In the genomic region with DNA sequence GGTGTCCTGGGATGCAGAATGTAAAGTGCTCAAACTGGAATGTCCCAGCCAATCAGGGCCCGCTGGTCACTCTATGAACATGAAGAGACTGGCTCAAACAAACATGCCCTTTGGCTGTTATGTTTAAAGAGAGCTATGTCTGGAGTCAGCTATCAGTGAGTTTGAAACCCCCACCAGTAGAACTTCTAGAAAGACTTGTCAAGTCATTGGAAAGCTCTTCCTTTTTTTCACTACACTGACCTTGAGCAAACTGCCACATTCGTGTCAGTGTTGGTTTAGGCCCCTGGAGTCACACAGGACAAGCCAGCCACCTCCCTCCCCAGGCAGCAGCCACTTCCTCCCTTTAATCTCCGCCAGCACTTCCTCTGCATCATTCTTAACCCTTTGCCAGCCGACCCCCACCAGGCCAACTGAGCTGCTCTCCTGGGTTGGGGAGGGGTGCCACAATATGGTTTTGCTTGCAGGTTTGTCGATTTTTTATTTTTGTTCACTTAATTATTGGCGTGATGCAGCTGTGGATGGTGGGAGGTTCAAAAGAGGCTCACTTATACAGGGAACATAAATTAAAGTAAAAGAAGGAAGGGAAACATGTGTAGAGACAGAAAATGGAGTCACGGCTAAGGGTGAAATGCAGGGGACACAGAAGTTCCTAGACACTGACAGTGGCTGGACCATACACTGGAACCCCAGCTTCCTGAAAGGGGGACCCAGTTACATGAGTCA, we compare ENCODE assay signal across 1 cellular context.
TF ChIP-seq lines count a peak whose summit lies in the region.

No MANE protein-coding gene starts in this region.

TF ChIP-seq in HepG2, 621 proteins besides CTCF, POLR2A, EP300 and RAD21 (continued from another document and continues in another):
- TF ChIP-seq, protein P1, sequence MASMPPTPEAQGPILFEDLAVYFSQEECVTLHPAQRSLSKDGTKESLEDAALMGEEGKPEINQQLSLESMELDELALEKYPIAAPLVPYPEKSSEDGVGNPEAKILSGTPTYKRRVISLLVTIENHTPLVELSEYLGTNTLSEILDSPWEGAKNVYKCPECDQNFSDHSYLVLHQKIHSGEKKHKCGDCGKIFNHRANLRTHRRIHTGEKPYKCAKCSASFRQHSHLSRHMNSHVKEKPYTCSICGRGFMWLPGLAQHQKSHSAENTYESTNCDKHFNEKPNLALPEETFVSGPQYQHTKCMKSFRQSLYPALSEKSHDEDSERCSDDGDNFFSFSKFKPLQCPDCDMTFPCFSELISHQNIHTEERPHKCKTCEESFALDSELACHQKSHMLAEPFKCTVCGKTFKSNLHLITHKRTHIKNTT (CRISPR knock-in tag; IDR thresholded peaks at IDR 0.05), result no peak
- TF ChIP-seq HNF4A (CRISPR knock-in tag; IDR thresholded peaks at IDR 0.05) (peak; percentile 76), ARID2 (CRISPR knock-in tag; IDR thresholded peaks at IDR 0.05; ENCODE audit: borderline replicate concordance) (no peak), PPARG (CRISPR knock-in tag; conservative IDR thresholded peaks at IDR 0.05) (peak; percentile 42; the same call in 1 of the 2 replicates), FOXC1 (CRISPR knock-in tag; IDR thresholded peaks at IDR 0.05; ENCODE audit: borderline replicate concordance) (no peak), TP53 (CRISPR knock-in tag; conservative IDR thresholded peaks at IDR 0.05) (no peak), TBP (CRISPR knock-in tag; IDR thresholded peaks at IDR 0.05) (no peak), TOPORS (CRISPR knock-in tag; IDR thresholded peaks at IDR 0.05) (no peak), ZNF326 (CRISPR knock-in tag; IDR thresholded peaks at IDR 0.05; ENCODE audit: borderline replicate concordance) (no peak), PHF5A (CRISPR knock-in tag; IDR thresholded peaks at IDR 0.05; ENCODE audit: low read depth, unreplicated experiment) (peak; percentile 72), ZBTB21 (CRISPR knock-in tag; IDR thresholded peaks at IDR 0.05) (no peak), MAZ (IDR thresholded peaks at IDR 0.05; ENCODE audit: borderline replicate concordance, low read depth, low read length) (no peak), MAZ (CRISPR knock-in tag; IDR thresholded peaks at IDR 0.05; ENCODE audit: low read depth) (peak; percentile 80), ZFP82 (CRISPR knock-in tag; IDR thresholded peaks at IDR 0.05; ENCODE audit: borderline replicate concordance) (no peak), ZNF772 (CRISPR knock-in tag; IDR thresholded peaks at IDR 0.05) (no peak), RNF2 (conservative IDR thresholded peaks at IDR 0.05; ENCODE audit: low read depth) (no peak), ETV5 (CRISPR knock-in tag; IDR thresholded peaks at IDR 0.05; ENCODE audit: borderline replicate concordance) (peak; percentile 95), EHMT2 (IDR thresholded peaks at IDR 0.05; ENCODE audit: borderline replicate concordance, low read depth, low read length) (peak; percentile 77; the same call in 1 of the 2 replicates), SPEN (CRISPR knock-in tag; IDR thresholded peaks at IDR 0.05; ENCODE audit: low read depth) (no peak), ZNF121 (CRISPR knock-in tag; IDR thresholded peaks at IDR 0.05) (peak; percentile 97), TMF1 (CRISPR knock-in tag; IDR thresholded peaks at IDR 0.05; ENCODE audit: low read depth) (no peak), FOXK2 (IDR thresholded peaks at IDR 0.05) (0 out of 2 replicates have a peak, but pooled peaks have one; percentile 17), ZNF674 (CRISPR knock-in tag; IDR thresholded peaks at IDR 0.05; ENCODE audit: low read depth) (no peak), FOXO1 (CRISPR knock-in tag; IDR thresholded peaks at IDR 0.05) (peak; percentile 74)
- TF ChIP-seq, protein P2, sequence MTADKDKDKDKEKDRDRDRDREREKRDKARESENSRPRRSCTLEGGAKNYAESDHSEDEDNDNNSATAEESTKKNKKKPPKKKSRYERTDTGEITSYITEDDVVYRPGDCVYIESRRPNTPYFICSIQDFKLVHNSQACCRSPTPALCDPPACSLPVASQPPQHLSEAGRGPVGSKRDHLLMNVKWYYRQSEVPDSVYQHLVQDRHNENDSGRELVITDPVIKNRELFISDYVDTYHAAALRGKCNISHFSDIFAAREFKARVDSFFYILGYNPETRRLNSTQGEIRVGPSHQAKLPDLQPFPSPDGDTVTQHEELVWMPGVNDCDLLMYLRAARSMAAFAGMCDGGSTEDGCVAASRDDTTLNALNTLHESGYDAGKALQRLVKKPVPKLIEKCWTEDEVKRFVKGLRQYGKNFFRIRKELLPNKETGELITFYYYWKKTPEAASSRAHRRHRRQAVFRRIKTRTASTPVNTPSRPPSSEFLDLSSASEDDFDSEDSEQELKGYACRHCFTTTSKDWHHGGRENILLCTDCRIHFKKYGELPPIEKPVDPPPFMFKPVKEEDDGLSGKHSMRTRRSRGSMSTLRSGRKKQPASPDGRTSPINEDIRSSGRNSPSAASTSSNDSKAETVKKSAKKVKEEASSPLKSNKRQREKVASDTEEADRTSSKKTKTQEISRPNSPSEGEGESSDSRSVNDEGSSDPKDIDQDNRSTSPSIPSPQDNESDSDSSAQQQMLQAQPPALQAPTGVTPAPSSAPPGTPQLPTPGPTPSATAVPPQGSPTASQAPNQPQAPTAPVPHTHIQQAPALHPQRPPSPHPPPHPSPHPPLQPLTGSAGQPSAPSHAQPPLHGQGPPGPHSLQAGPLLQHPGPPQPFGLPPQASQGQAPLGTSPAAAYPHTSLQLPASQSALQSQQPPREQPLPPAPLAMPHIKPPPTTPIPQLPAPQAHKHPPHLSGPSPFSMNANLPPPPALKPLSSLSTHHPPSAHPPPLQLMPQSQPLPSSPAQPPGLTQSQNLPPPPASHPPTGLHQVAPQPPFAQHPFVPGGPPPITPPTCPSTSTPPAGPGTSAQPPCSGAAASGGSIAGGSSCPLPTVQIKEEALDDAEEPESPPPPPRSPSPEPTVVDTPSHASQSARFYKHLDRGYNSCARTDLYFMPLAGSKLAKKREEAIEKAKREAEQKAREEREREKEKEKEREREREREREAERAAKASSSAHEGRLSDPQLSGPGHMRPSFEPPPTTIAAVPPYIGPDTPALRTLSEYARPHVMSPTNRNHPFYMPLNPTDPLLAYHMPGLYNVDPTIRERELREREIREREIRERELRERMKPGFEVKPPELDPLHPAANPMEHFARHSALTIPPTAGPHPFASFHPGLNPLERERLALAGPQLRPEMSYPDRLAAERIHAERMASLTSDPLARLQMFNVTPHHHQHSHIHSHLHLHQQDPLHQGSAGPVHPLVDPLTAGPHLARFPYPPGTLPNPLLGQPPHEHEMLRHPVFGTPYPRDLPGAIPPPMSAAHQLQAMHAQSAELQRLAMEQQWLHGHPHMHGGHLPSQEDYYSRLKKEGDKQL (CRISPR knock-in tag; IDR thresholded peaks at IDR 0.05; ENCODE audit: low read depth), result no peak
- TF ChIP-seq, protein P3, sequence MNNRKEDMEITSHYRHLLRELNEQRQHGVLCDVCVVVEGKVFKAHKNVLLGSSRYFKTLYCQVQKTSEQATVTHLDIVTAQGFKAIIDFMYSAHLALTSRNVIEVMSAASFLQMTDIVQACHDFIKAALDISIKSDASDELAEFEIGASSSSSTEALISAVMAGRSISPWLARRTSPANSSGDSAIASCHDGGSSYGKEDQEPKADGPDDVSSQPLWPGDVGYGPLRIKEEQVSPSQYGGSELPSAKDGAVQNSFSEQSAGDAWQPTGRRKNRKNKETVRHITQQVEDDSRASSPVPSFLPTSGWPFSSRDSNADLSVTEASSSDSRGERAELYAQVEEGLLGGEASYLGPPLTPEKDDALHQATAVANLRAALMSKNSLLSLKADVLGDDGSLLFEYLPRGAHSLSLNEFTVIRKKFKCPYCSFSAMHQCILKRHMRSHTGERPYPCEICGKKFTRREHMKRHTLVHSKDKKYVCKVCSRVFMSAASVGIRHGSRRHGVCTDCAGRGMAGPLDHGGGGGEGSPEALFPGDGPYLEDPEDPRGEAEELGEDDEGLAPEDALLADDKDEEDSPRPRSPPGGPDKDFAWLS (CRISPR knock-in tag; IDR thresholded peaks at IDR 0.05; ENCODE audit: borderline replicate concordance), result no peak
- TF ChIP-seq, protein P4, sequence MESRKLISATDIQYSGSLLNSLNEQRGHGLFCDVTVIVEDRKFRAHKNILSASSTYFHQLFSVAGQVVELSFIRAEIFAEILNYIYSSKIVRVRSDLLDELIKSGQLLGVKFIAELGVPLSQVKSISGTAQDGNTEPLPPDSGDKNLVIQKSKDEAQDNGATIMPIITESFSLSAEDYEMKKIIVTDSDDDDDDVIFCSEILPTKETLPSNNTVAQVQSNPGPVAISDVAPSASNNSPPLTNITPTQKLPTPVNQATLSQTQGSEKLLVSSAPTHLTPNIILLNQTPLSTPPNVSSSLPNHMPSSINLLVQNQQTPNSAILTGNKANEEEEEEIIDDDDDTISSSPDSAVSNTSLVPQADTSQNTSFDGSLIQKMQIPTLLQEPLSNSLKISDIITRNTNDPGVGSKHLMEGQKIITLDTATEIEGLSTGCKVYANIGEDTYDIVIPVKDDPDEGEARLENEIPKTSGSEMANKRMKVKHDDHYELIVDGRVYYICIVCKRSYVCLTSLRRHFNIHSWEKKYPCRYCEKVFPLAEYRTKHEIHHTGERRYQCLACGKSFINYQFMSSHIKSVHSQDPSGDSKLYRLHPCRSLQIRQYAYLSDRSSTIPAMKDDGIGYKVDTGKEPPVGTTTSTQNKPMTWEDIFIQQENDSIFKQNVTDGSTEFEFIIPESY (CRISPR knock-in tag; IDR thresholded peaks at IDR 0.05), result peak; percentile 23; the same call in 1 of the 2 replicates
- TF ChIP-seq, protein P5, sequence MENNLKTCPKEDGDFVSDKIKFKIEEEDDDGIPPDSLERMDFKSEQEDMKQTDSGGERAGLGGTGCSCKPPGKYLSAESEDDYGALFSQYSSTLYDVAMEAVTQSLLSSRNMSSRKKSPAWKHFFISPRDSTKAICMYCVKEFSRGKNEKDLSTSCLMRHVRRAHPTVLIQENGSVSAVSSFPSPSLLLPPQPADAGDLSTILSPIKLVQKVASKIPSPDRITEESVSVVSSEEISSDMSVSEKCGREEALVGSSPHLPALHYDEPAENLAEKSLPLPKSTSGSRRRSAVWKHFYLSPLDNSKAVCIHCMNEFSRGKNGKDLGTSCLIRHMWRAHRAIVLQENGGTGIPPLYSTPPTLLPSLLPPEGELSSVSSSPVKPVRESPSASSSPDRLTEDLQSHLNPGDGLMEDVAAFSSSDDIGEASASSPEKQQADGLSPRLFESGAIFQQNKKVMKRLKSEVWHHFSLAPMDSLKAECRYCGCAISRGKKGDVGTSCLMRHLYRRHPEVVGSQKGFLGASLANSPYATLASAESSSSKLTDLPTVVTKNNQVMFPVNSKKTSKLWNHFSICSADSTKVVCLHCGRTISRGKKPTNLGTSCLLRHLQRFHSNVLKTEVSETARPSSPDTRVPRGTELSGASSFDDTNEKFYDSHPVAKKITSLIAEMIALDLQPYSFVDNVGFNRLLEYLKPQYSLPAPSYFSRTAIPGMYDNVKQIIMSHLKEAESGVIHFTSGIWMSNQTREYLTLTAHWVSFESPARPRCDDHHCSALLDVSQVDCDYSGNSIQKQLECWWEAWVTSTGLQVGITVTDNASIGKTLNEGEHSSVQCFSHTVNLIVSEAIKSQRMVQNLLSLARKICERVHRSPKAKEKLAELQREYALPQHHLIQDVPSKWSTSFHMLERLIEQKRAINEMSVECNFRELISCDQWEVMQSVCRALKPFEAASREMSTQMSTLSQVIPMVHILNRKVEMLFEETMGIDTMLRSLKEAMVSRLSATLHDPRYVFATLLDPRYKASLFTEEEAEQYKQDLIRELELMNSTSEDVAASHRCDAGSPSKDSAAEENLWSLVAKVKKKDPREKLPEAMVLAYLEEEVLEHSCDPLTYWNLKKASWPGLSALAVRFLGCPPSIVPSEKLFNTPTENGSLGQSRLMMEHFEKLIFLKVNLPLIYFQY (CRISPR knock-in tag; IDR thresholded peaks at IDR 0.05; ENCODE audit: borderline replicate concordance), result no peak
- TF ChIP-seq, protein P6, sequence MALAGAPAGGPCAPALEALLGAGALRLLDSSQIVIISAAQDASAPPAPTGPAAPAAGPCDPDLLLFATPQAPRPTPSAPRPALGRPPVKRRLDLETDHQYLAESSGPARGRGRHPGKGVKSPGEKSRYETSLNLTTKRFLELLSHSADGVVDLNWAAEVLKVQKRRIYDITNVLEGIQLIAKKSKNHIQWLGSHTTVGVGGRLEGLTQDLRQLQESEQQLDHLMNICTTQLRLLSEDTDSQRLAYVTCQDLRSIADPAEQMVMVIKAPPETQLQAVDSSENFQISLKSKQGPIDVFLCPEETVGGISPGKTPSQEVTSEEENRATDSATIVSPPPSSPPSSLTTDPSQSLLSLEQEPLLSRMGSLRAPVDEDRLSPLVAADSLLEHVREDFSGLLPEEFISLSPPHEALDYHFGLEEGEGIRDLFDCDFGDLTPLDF (CRISPR knock-in tag; IDR thresholded peaks at IDR 0.05), result no peak
- TF ChIP-seq, protein P7, sequence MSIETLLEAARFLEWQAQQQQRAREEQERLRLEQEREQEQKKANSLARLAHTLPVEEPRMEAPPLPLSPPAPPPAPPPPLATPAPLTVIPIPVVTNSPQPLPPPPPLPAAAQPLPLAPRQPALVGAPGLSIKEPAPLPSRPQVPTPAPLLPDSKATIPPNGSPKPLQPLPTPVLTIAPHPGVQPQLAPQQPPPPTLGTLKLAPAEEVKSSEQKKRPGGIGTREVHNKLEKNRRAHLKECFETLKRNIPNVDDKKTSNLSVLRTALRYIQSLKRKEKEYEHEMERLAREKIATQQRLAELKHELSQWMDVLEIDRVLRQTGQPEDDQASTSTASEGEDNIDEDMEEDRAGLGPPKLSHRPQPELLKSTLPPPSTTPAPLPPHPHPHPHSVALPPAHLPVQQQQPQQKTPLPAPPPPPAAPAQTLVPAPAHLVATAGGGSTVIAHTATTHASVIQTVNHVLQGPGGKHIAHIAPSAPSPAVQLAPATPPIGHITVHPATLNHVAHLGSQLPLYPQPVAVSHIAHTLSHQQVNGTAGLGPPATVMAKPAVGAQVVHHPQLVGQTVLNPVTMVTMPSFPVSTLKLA (IDR thresholded peaks at IDR 0.05), result no peak
- TF ChIP-seq, protein P8, sequence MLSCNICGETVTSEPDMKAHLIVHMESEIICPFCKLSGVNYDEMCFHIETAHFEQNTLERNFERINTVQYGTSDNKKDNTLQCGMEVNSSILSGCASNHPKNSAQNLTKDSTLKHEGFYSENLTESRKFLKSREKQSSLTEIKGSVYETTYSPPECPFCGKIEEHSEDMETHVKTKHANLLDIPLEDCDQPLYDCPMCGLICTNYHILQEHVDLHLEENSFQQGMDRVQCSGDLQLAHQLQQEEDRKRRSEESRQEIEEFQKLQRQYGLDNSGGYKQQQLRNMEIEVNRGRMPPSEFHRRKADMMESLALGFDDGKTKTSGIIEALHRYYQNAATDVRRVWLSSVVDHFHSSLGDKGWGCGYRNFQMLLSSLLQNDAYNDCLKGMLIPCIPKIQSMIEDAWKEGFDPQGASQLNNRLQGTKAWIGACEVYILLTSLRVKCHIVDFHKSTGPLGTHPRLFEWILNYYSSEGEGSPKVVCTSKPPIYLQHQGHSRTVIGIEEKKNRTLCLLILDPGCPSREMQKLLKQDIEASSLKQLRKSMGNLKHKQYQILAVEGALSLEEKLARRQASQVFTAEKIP (CRISPR knock-in tag; IDR thresholded peaks at IDR 0.05; ENCODE audit: borderline replicate concordance), result no peak
